ENCODE assay signal across 12 cellular contexts in genomic region chr4:69896530-69897116, GRCh38. TPM values are rescaled to one million over a fixed set of nuclear protein-coding genes. Genes with fewer than 3 reads are reported as not detected.
DNase-seq lines count a peak whose midpoint lies in the region; ATAC-seq, FAIRE-seq and TF ChIP-seq lines count a peak whose summit lies in the region.
"Had no signal": no experiment of that assay in that cellular context is flagged by ENCODE, and none has a peak within 500 bp of the region (broad histone marks: within the 10 kb centered on the region; RNA-seq: fewer than 3 reads in every experiment).

No MANE protein-coding gene starts in this region.

- H3K4me1 Mint-ChIP-seq in MCF 10A (ENCODE audit: insufficient read depth, unreplicated experiment) = no peaks in the 10 kb centered on the region

- BruUV-seq in MCF 10A (replicated peaks; lab: Mats Ljungman, UMichigan) = no TSS peak

- CTCF ChIA-PET in MCF 10A (lab: Yijun Ruan, JAX) = interaction anchor here (0.6 to 3.4 kb wide), 8 partner anchors 15 to 667 kb away, joined by 3 to 16 read pairs (median 6); no protein-coding TSS in a partner anchor

- peaks cover 79% of the 10 kb centered on the region for H3K27me3 Mint-ChIP-seq in MCF 10A (ENCODE audit: insufficient read depth, unreplicated experiment)

- no peak overlapping the region for H3K4me3 ChIP-seq in right lobe of liver
- no peak overlapping the region for H3K4me3 ChIP-seq in small intestine (ENCODE audit: low read depth in 1 of 2, low read length in 2 of 2)
- H3K4me3 ChIP-seq: right atrium auricular region had no signal

- H3K27ac Mint-ChIP-seq in MCF 10A (ENCODE audit: low read depth, unreplicated experiment) = no peak overlapping the region
- H3K27ac Mint-ChIP-seq: activated T-cell treated with anti-CD3 and anti-CD28 coated beads, Interleukin-2, amount 50 U/mL, for 24 hours had no signal

- no peaks in the 10 kb centered on the region for H3K27me3 ChIP-seq in right lobe of liver
- H3K27me3 ChIP-seq in small intestine (ENCODE audit: control insufficient read depth in 2 of 2, insufficient read depth in 2 of 2, low read length in 2 of 2) = no peaks in the 10 kb centered on the region
- H3K27me3 ChIP-seq: right atrium auricular region had no signal

- TF ChIP-seq POLR2A in right lobe of liver (IDR thresholded peaks at IDR 0.05) = no peak

- FAIRE-seq in small intestine (lab: Jason Lieb, UNC) = no peak

- H3K4me3 Mint-ChIP-seq in MCF 10A (ENCODE audit: unreplicated experiment) = no peak overlapping the region
- H3K4me3 Mint-ChIP-seq: activated T-cell treated with anti-CD3 and anti-CD28 coated beads, Interleukin-2, amount 50 U/mL, for 24 hours had no signal

- DNase-seq in DMS53 (lab: John Stamatoyannopoulos, UW) (peak; percentile 53), LoVo (ENCODE audit: low spot score) (peak; percentile 9), MCF 10A (ENCODE audit: unreplicated experiment) (peak; percentile 27), right lobe of liver (no peak), inferior parietal cortex (ENCODE audit: extremely low spot score) (no peak), small intestine (no peak)
- DNase-seq: activated T-cell treated with anti-CD3 and anti-CD28 coated beads, Interleukin-2, amount 50 U/mL, for 24 hours; EL had no signal

- intact Hi-C loops in MCF 10A (cut with micrococcal nuclease) (loop anchor here (1.0 to 2.0 kb wide), 4 partner anchors 287 to 662 kb away; no protein-coding TSS in a partner anchor), right lobe of liver (cut with DNase I) (loop anchor here in 1 of 2 donors (10.0 kb wide), 1 partner anchor 288 kb away; no protein-coding TSS in a partner anchor)

- no peaks in the 10 kb centered on the region for H3K4me1 ChIP-seq in right lobe of liver
- H3K4me1 ChIP-seq in small intestine (ENCODE audit: control insufficient read depth in 2 of 2, insufficient read depth in 1 of 2, low read depth in 1 of 2, low read length in 1 of 2) = no peaks in the 10 kb centered on the region
- H3K4me1 ChIP-seq: right atrium auricular region had no signal

- H3K9me3 ChIP-seq in right lobe of liver (no peaks in the 10 kb centered on the region), small intestine (ENCODE audit: control insufficient read depth, low read depth) (no peaks in the 10 kb centered on the region)
- H3K9me3 ChIP-seq: right atrium auricular region had no signal

- POLR2A ChIA-PET in MCF 10A (lab: Yijun Ruan, JAX) = no interaction called here

- H3K36me3 ChIP-seq in right lobe of liver = no peaks in the 10 kb centered on the region
- H3K36me3 ChIP-seq in small intestine (ENCODE audit: control insufficient read depth in 2 of 2, insufficient read depth in 2 of 2, low read length in 2 of 2) = no peaks in the 10 kb centered on the region
- H3K36me3 ChIP-seq: right atrium auricular region had no signal

- no peaks in the 10 kb centered on the region for H3K9me3 Mint-ChIP-seq in MCF 10A (ENCODE audit: unreplicated experiment)
- H3K9me3 Mint-ChIP-seq: activated T-cell treated with anti-CD3 and anti-CD28 coated beads, Interleukin-2, amount 50 U/mL, for 24 hours had no signal

- no peak overlapping the region for H3K27ac ChIP-seq in right lobe of liver
- H3K27ac ChIP-seq in small intestine (ENCODE audit: low read depth in 1 of 2, low read length in 1 of 2) = no peak overlapping the region
- H3K27ac ChIP-seq: right atrium auricular region had no signal

- ATAC-seq in right lobe of liver = peak in 1 of 4 donors; percentile 31
- no peak for ATAC-seq in GM21360 (IDR thresholded peaks at IDR 0.05; ENCODE audit: unreplicated experiment)
- no peak for ATAC-seq in GM19455 (IDR thresholded peaks at IDR 0.05; ENCODE audit: unreplicated experiment)

- no peaks in the 10 kb centered on the region for H3K36me3 Mint-ChIP-seq in MCF 10A (ENCODE audit: insufficient read depth, unreplicated experiment)

- TF ChIP-seq CTCF in MCF 10A (IDR thresholded peaks at IDR 0.05; ENCODE audit: unreplicated experiment) (peak; percentile 58), right lobe of liver (IDR thresholded peaks at IDR 0.05) (peak; percentile 52 to 56 (median 55))

RNA-seq across cellular contexts. Expression of gene CSN1S1, which starts 34.2 kb away (rescaled TPM):
- total RNA-seq in MCF 10A (2022) (not detected in 2 replicates), right lobe of liver (not detected)
- polyA plus RNA-seq in small intestine = not detected
- total RNA-seq: glomerular endothelial cell, right atrium auricular region had no signal

RNA-seq across cellular contexts. Expression of gene SULT1E1, which starts 36.7 kb away (rescaled TPM):
- 2.8 and 6.5 TPM in 2 replicates for total RNA-seq in MCF 10A (2022)
- total RNA-seq in right lobe of liver = 10 to 100 TPM in 2 of 6 experiments, 1 to 10 TPM in 4; 5.1 to 22.3 (median 6.6) TPM
- polyA plus RNA-seq in small intestine = 10 to 100 TPM; 13.2 to 28.0 (median 14.8) TPM
- total RNA-seq: glomerular endothelial cell, right atrium auricular region had no signal

Comparison
In these comparisons a context has a peak if more than half of its experiments do, and no peak if none do; other contexts are left out.
1. DNase-seq: peak in DMS53 (single experiment), LoVo (single experiment) and MCF 10A (single experiment); none in right lobe of liver (0 of 3), inferior parietal cortex (single experiment) and small intestine (single experiment).